ENCODE assay signal across 12 cellular contexts in genomic region chr5:121967187-121967586, GRCh38. TPM values are rescaled to one million over a fixed set of nuclear protein-coding genes. Genes with fewer than 3 reads are reported as not detected.
DNase-seq lines count a peak whose midpoint lies in the region; ATAC-seq, FAIRE-seq and TF ChIP-seq lines count a peak whose summit lies in the region.
"Had no signal": no experiment of that assay in that cellular context is flagged by ENCODE, and none has a peak within 500 bp of the region (broad histone marks: within the 10 kb centered on the region; RNA-seq: fewer than 3 reads in every experiment).

No MANE protein-coding gene starts in this region.

- no peak overlapping the region for H2AFZ ChIP-seq in GM23338

- H4K20me1 ChIP-seq in GM23338 (replicated peaks; ENCODE audit: insufficient read depth) = peaks cover 12% of the 10 kb centered on the region; the same call in 1 of the 2 replicates

- no peaks in the 10 kb centered on the region for H3F3A ChIP-seq in GM23338 (replicated peaks; ENCODE audit: low read depth)

- 0 out of 2 replicates have a peak overlapping the region, but pooled peaks have one; percentile 11 for H3K27ac Mint-ChIP-seq in GM23338

- peaks cover 15% of the 10 kb centered on the region for H3K4me1 Mint-ChIP-seq in GM23338

- no peaks in the 10 kb centered on the region for H3K27me3 ChIP-seq in GM23338 (ENCODE audit: insufficient read depth)

- H3K9me3 Mint-ChIP-seq in GM23338 = peaks cover 13% of the 10 kb centered on the region; the same call in 2 of the 3 replicates

- H3K4me2 ChIP-seq in GM23338 = no peak overlapping the region

- FAIRE-seq in A204.1 (lab: Jason Lieb, UNC) = peak; percentile 95

- ATAC-seq in GM23338 = no peak
- no peak for ATAC-seq in GM19463 (IDR thresholded peaks at IDR 0.05; ENCODE audit: unreplicated experiment)
- no peak for ATAC-seq in GM18909 (IDR thresholded peaks at IDR 0.05; ENCODE audit: poor library complexity, unreplicated experiment)
- ATAC-seq in HG03280 (IDR thresholded peaks at IDR 0.05; ENCODE audit: unreplicated experiment) = no peak
- ATAC-seq: stimulated activated naive CD8-positive, alpha-beta T cell treated with anti-CD3 and anti-CD28 coated beads, Interleukin-15, Interleukin-2, amounts not matched to agents 100 U/mL and 50 U/mL, for 24 hours had no signal

- peak in 1 of 2 experiments; percentile 38; a peak in 3 of 4 replicates for TF ChIP-seq CTCF in GM23338 (conservative IDR thresholded peaks at IDR 0.05; ENCODE audit: low read depth in 2 of 2)

- H3K36me3 ChIP-seq in GM23338 (ENCODE audit: insufficient read depth) = no peaks in the 10 kb centered on the region

- no peak overlapping the region for H3K4me3 Mint-ChIP-seq in GM23338

- no peak overlapping the region for H3K27ac ChIP-seq in GM23338 (ENCODE audit: low read depth)

- DNase-seq in GM23338 (ENCODE audit: low spot score) (no peak), amniotic epithelial cell (ENCODE audit: low read depth) (peak; percentile 47), inferior parietal cortex (ENCODE audit: extremely low spot score) (peak; percentile 17)
- no peak for DNase-seq in stimulated activated CD4-positive, alpha-beta T cell treated with anti-CD3 and anti-CD28 coated beads, Interleukin-15, amount 100 ng/mL, for 24 hours
- DNase-seq: central memory CD4-positive, alpha-beta T cell; COR-L47; RPMI8226; stimulated activated naive CD8-positive, alpha-beta T cell treated with anti-CD3 and anti-CD28 coated beads, Interleukin-15, Interleukin-2, amounts not matched to agents 100 U/mL and 50 U/mL, for 24 hours had no signal

- no peak overlapping the region for H3K4me3 ChIP-seq in GM23338

- H3K9me2 ChIP-seq in GM23338 (ENCODE audit: insufficient read depth) = no peaks in the 10 kb centered on the region

- peaks cover 2% of the 10 kb centered on the region for H3K27me3 Mint-ChIP-seq in GM23338 (ENCODE audit: insufficient read depth, low read depth, poor library complexity)

- peaks cover 25% of the 10 kb centered on the region for H3K36me3 Mint-ChIP-seq in GM23338 (ENCODE audit: low read depth)

- peaks cover 100% of the 10 kb centered on the region for H3K79me2 ChIP-seq in GM23338 (replicated peaks; ENCODE audit: insufficient read depth)

- peaks cover 35% of the 10 kb centered on the region for H3K4me1 ChIP-seq in GM23338 (ENCODE audit: insufficient read depth)

TF ChIP-seq in GM23338, 12 proteins besides CTCF, POLR2A, EP300 and RAD21 (continues in another document):
- TF ChIP-seq, protein P1, sequence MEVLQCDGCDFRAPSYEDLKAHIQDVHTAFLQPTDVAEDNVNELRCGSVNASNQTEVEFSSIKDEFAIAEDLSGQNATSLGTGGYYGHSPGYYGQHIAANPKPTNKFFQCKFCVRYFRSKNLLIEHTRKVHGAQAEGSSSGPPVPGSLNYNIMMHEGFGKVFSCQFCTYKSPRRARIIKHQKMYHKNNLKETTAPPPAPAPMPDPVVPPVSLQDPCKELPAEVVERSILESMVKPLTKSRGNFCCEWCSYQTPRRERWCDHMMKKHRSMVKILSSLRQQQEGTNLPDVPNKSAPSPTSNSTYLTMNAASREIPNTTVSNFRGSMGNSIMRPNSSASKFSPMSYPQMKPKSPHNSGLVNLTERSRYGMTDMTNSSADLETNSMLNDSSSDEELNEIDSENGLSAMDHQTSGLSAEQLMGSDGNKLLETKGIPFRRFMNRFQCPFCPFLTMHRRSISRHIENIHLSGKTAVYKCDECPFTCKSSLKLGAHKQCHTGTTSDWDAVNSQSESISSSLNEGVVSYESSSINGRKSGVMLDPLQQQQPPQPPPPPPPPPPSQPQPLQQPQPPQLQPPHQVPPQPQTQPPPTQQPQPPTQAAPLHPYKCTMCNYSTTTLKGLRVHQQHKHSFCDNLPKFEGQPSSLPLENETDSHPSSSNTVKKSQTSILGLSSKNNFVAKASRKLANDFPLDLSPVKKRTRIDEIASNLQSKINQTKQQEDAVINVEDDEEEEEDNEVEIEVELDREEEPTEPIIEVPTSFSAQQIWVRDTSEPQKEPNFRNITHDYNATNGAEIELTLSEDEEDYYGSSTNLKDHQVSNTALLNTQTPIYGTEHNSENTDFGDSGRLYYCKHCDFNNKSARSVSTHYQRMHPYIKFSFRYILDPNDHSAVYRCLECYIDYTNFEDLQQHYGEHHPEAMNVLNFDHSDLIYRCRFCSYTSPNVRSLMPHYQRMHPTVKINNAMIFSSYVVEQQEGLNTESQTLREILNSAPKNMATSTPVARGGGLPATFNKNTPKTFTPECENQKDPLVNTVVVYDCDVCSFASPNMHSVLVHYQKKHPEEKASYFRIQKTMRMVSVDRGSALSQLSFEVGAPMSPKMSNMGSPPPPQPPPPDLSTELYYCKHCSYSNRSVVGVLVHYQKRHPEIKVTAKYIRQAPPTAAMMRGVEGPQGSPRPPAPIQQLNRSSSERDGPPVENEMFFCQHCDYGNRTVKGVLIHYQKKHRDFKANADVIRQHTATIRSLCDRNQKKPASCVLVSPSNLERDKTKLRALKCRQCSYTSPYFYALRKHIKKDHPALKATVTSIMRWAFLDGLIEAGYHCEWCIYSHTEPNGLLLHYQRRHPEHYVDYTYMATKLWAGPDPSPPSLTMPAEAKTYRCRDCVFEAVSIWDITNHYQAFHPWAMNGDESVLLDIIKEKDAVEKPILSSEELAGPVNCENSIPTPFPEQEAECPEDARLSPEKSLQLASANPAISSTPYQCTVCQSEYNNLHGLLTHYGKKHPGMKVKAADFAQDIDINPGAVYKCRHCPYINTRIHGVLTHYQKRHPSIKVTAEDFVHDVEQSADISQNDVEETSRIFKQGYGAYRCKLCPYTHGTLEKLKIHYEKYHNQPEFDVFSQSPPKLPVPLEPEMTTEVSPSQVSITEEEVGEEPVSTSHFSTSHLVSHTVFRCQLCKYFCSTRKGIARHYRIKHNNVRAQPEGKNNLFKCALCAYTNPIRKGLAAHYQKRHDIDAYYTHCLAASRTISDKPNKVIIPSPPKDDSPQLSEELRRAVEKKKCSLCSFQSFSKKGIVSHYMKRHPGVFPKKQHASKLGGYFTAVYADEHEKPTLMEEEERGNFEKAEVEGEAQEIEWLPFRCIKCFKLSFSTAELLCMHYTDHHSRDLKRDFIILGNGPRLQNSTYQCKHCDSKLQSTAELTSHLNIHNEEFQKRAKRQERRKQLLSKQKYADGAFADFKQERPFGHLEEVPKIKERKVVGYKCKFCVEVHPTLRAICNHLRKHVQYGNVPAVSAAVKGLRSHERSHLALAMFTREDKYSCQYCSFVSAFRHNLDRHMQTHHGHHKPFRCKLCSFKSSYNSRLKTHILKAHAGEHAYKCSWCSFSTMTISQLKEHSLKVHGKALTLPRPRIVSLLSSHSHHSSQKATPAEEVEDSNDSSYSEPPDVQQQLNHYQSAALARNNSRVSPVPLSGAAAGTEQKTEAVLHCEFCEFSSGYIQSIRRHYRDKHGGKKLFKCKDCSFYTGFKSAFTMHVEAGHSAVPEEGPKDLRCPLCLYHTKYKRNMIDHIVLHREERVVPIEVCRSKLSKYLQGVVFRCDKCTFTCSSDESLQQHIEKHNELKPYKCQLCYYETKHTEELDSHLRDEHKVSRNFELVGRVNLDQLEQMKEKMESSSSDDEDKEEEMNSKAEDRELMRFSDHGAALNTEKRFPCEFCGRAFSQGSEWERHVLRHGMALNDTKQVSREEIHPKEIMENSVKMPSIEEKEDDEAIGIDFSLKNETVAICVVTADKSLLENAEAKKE (CRISPR knock-in tag; IDR thresholded peaks at IDR 0.05) = no peak
- no peak for TF ChIP-seq NANOG (IDR thresholded peaks at IDR 0.05; ENCODE audit: borderline replicate concordance)
- TF ChIP-seq, protein P2, sequence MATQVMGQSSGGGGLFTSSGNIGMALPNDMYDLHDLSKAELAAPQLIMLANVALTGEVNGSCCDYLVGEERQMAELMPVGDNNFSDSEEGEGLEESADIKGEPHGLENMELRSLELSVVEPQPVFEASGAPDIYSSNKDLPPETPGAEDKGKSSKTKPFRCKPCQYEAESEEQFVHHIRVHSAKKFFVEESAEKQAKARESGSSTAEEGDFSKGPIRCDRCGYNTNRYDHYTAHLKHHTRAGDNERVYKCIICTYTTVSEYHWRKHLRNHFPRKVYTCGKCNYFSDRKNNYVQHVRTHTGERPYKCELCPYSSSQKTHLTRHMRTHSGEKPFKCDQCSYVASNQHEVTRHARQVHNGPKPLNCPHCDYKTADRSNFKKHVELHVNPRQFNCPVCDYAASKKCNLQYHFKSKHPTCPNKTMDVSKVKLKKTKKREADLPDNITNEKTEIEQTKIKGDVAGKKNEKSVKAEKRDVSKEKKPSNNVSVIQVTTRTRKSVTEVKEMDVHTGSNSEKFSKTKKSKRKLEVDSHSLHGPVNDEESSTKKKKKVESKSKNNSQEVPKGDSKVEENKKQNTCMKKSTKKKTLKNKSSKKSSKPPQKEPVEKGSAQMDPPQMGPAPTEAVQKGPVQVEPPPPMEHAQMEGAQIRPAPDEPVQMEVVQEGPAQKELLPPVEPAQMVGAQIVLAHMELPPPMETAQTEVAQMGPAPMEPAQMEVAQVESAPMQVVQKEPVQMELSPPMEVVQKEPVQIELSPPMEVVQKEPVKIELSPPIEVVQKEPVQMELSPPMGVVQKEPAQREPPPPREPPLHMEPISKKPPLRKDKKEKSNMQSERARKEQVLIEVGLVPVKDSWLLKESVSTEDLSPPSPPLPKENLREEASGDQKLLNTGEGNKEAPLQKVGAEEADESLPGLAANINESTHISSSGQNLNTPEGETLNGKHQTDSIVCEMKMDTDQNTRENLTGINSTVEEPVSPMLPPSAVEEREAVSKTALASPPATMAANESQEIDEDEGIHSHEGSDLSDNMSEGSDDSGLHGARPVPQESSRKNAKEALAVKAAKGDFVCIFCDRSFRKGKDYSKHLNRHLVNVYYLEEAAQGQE (IDR thresholded peaks at IDR 0.05; ENCODE audit: unreplicated experiment) = no peak
- TF ChIP-seq, protein P3, sequence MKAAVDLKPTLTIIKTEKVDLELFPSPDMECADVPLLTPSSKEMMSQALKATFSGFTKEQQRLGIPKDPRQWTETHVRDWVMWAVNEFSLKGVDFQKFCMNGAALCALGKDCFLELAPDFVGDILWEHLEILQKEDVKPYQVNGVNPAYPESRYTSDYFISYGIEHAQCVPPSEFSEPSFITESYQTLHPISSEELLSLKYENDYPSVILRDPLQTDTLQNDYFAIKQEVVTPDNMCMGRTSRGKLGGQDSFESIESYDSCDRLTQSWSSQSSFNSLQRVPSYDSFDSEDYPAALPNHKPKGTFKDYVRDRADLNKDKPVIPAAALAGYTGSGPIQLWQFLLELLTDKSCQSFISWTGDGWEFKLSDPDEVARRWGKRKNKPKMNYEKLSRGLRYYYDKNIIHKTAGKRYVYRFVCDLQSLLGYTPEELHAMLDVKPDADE (IDR thresholded peaks at IDR 0.05) = no peak
- no peak for TF ChIP-seq ZNF331 (CRISPR knock-in tag; IDR thresholded peaks at IDR 0.05; ENCODE audit: low read depth)
- no peak for TF ChIP-seq EZH2phosphoT487 (IDR thresholded peaks at IDR 0.05; ENCODE audit: unreplicated experiment)
- no peak for TF ChIP-seq POLR2AphosphoS5 (IDR thresholded peaks at IDR 0.05; ENCODE audit: low read depth)
- TF ChIP-seq STAT1 (IDR thresholded peaks at IDR 0.05; ENCODE audit: unreplicated experiment) = no peak
- TF ChIP-seq CREB1 (CRISPR knock-in tag; IDR thresholded peaks at IDR 0.05; ENCODE audit: low read depth) = no peak
- TF ChIP-seq EZH2 (IDR thresholded peaks at IDR 0.05; ENCODE audit: low read depth, unreplicated experiment) = no peak

RNA-seq across cellular contexts. Expression of gene SRFBP1, which starts 5.4 kb away (rescaled TPM):
- 28.5 and 34.5 TPM in 2 replicates for total RNA-seq in GM23338 (2014; rRNA removed; shearing (Covaris generic))
- 26.6 and 34.5 TPM in 2 replicates for polyA plus RNA-seq in GM23338 (2016; fragmentation: Nextera tagmentation; extraction: Ambion mirVana)

Comparison
In these comparisons a context has a peak if more than half of its experiments do, and no peak if none do; other contexts are left out.
1. DNase-seq: peak in amniotic epithelial cell (single experiment) and inferior parietal cortex (single experiment); none in GM23338 (single experiment) and stimulated activated CD4-positive, alpha-beta T cell treated with anti-CD3 and anti-CD28 coated beads, Interleukin-15, amount 100 ng/mL, for 24 hours (single experiment).